19 cellular contexts compared by ENCODE assay signal in the genomic region with DNA sequence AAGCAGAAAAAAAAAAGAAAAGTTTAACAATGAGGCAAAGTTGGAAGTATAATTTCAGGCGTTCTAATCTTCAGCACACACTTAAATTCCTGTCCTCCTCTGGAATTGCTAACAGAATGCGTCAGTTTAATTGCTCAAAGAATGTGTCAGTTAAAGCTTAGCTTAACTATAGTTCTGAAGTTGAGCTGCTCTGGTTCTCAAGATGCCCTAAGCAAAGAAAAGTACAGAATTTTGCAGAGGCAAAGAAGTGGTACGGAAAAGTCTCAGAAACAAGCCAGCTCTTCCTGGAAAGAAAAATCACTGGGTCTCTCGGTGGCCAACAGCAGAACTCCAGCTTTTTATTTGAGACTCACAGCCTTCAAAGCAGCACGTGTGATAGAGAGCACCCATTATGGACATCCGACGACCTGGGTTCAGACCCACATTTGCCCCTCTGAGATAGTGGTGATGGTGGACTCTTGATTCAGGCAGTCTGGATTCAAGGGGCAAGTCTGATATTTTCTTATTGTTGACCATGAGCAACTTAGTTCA. TPM values are rescaled to one million over a fixed set of nuclear protein-coding genes. Genes with fewer than 3 reads are reported as not detected.
DNase-seq lines count a peak whose midpoint lies in the region; ATAC-seq and TF ChIP-seq lines count a peak whose summit lies in the region.
"Had no signal": no experiment of that assay in that cellular context is flagged by ENCODE, and none has a peak within 500 bp of the region (broad histone marks: within the 10 kb centered on the region; RNA-seq: fewer than 3 reads in every experiment).

No MANE protein-coding gene starts in this region.

- TF ChIP-seq CTCF in Caco-2 (IDR thresholded peaks at IDR 0.05; ENCODE audit: insufficient read depth in 1 of 2, low read depth in 1 of 2, low read length in 1 of 2, severe bottlenecking in 1 of 2, unreplicated experiment in 1 of 2) = no peak
- TF ChIP-seq CTCF in IMR-90 (conservative IDR thresholded peaks at IDR 0.05; ENCODE audit: low read depth, low read length) = no peak
- no peak for TF ChIP-seq CTCF in cardiac fibroblast (IDR thresholded peaks at IDR 0.05; ENCODE audit: low read depth, low read length)

- ATAC-seq in IMR-90 (ENCODE audit: low read depth) (no peak), HG02759 (IDR thresholded peaks at IDR 0.05; ENCODE audit: unreplicated experiment) (no peak), Right ventricle myocardium inferior (no peak)

- H3K4ac ChIP-seq in IMR-90 (ENCODE audit: low read depth, low read length) = 0 out of 2 replicates have a peak overlapping the region, but pooled peaks have one; percentile 23

- no peaks in the 10 kb centered on the region for H3K36me3 Mint-ChIP-seq in Caco-2 (ENCODE audit: insufficient read depth, unreplicated experiment)
- H3K36me3 Mint-ChIP-seq in activated T-helper 2 cell treated with anti-CD3 and anti-CD28 coated beads, Interferon-gamma antibody, Interleukin-2, Interleukin-4, amounts not matched to agents 10 μg/mL and 5 μg/mL and 100 μg/mL, durations not matched to agents 14 hours and 24 hours and 36 hours (ENCODE audit: low read depth) = no peaks in the 10 kb centered on the region

- H3K27me3 ChIP-seq in Caco-2 (replicated peaks; ENCODE audit: control insufficient read depth, insufficient read depth, low read length) (no peaks in the 10 kb centered on the region), IMR-90 (ENCODE audit: control insufficient read depth, insufficient read depth, low read length) (no peaks in the 10 kb centered on the region)
- H3K27me3 ChIP-seq: BE2C, SJSA1, testis had no signal

- H2AFZ ChIP-seq in IMR-90 (replicated peaks; ENCODE audit: low read length, poor library complexity) = peak overlapping the region; percentile 27

- H3K79me1 ChIP-seq in IMR-90 (ENCODE audit: low read depth in 1 of 2, low read length in 2 of 2) = no peaks in the 10 kb centered on the region

- H3K9me3 Mint-ChIP-seq in Caco-2 (ENCODE audit: unreplicated experiment) = no peaks in the 10 kb centered on the region
- H3K9me3 Mint-ChIP-seq in activated T-helper 2 cell treated with anti-CD3 and anti-CD28 coated beads, Interferon-gamma antibody, Interleukin-2, Interleukin-4, amounts not matched to agents 10 μg/mL and 5 μg/mL and 100 μg/mL, durations not matched to agents 14 hours and 24 hours and 36 hours = no peaks in the 10 kb centered on the region
- H3K9me3 Mint-ChIP-seq: activated naive CD4-positive, alpha-beta T cell treated with anti-CD3 and anti-CD28 coated beads for 36 hours; dendritic cell treated with granulocyte-macrophage colony-stimulating factor and Interleukin-4, amounts not matched to agents 40 ng/mL and 50 ng/mL, for 4 days had no signal

- H4K5ac ChIP-seq in IMR-90 (ENCODE audit: low read depth, low read length) = no peak overlapping the region

- in situ Hi-C loops in IMR-90 (cut with MboI; ENCODE audit: low sequenced_read_pairs) = no loop called here

- no peak overlapping the region for H2AK5ac ChIP-seq in IMR-90 (ENCODE audit: low read depth, low read length)

- no peak overlapping the region for H3K18ac ChIP-seq in IMR-90 (ENCODE audit: low read depth, low read length)

- H2BK20ac ChIP-seq in IMR-90 (ENCODE audit: low read depth, low read length) = 0 out of 2 replicates have a peak overlapping the region, but pooled peaks have one; percentile 35

- H3K4me3 Mint-ChIP-seq in Caco-2 (ENCODE audit: unreplicated experiment) = peak overlapping the region; percentile 31
- H3K4me3 Mint-ChIP-seq in activated T-helper 2 cell treated with anti-CD3 and anti-CD28 coated beads, Interferon-gamma antibody, Interleukin-2, Interleukin-4, amounts not matched to agents 10 μg/mL and 5 μg/mL and 100 μg/mL, durations not matched to agents 14 hours and 24 hours and 36 hours (ENCODE audit: low read depth) = no peak overlapping the region
- H3K4me3 Mint-ChIP-seq: activated naive CD4-positive, alpha-beta T cell treated with anti-CD3 and anti-CD28 coated beads for 36 hours; dendritic cell treated with granulocyte-macrophage colony-stimulating factor and Interleukin-4, amounts not matched to agents 40 ng/mL and 50 ng/mL, for 4 days had no signal

- H2BK15ac ChIP-seq in IMR-90 (ENCODE audit: low read depth, low read length) = peak overlapping the region; percentile 46; the same call in 1 of the 3 replicates

- WGBS in IMR-90 (ENCODE audit: extremely low coverage in 2 of 2, insufficient read length in 1 of 2), 2 experiments = 78% methylated on average over 2 of the region's 7 CpGs; no CpG with 5 or more reads in 1 of the 2 experiments
- 83 to 87% methylated on average over 6 of the region's 7 CpGs for WGBS in mesodermal cell (ENCODE audit: insufficient coverage in 2 of 2), 2 experiments

- no peak overlapping the region for H3K4me3 ChIP-seq in Caco-2 (ENCODE audit: low read depth, low read length)
- H3K4me3 ChIP-seq in IMR-90 (ENCODE audit: insufficient read depth, low read depth, low read length) = no peak overlapping the region
- no peak overlapping the region for H3K4me3 ChIP-seq in cardiac fibroblast (replicated peaks in 1 of 2; ENCODE audit: low read depth in 2 of 2, low read length in 2 of 2)
- H3K4me3 ChIP-seq in mesodermal cell (ENCODE audit: extremely low read depth, insufficient read depth, low read length, poor library complexity, severe bottlenecking) = no peak overlapping the region
- H3K4me3 ChIP-seq: esophagus muscularis mucosa, mucosa of descending colon, SJSA1, skin epidermis, testis had no signal

- DNase-seq in Caco-2 = no peak
- no peak for DNase-seq in IMR-90
- DNase-seq in cardiac fibroblast (ENCODE audit: low read depth in 2 of 2) = peak; percentile 9 to 35
- DNase-seq in activated T-helper 2 cell treated with anti-CD3 and anti-CD28 coated beads, Interferon-gamma antibody, Interleukin-2, Interleukin-4, amounts not matched to agents 10 μg/mL and 5 μg/mL and 100 μg/mL, durations not matched to agents 14 hours and 24 hours and 36 hours (ENCODE audit: low spot score) = no peak
- no peak for DNase-seq in Right ventricle myocardium inferior (ENCODE audit: missing footprints)
- DNase-seq in HPDE6-E6E7 (ENCODE audit: extremely low spot score) = no peak
- DNase-seq: activated CD4-positive, alpha-beta T cell treated with anti-CD3 and anti-CD28 coated beads for 48 hours; activated naive CD4-positive, alpha-beta T cell treated with anti-CD3 and anti-CD28 coated beads for 36 hours; KG1; mucosa of descending colon; NCI-H1436; testis had no signal

- H2AK9ac ChIP-seq in IMR-90 (replicated peaks; ENCODE audit: low read depth, low read length, poor library complexity) = no peak overlapping the region

- no peak for TF ChIP-seq RAD21 in IMR-90 (IDR thresholded peaks at IDR 0.05; ENCODE audit: low read length)

- CTCF ChIA-PET in Caco-2 (lab: Charles Lee) (interaction anchor here (0.6 to 0.7 kb wide), 2 partner anchors 794 to 1135 kb away, joined by 3 read pairs; no protein-coding TSS in a partner anchor), IMR-90 (lab: Yijun Ruan, JAX) (interaction anchor here (0.7 to 1.3 kb wide), 5 partner anchors 10 to 196 kb away, joined by 3 to 7 read pairs (median 3); no protein-coding TSS in a partner anchor)

- no peak overlapping the region for H3K14ac ChIP-seq in IMR-90 (replicated peaks; ENCODE audit: low read depth, low read length)

- BruUV-seq in Caco-2 (replicated peaks; lab: Mats Ljungman, UMichigan) (no TSS peak), IMR-90 (replicated peaks; lab: Mats Ljungman, UMichigan) (no TSS peak)

- H2BK5ac ChIP-seq in IMR-90 (ENCODE audit: low read depth, low read length, poor library complexity, severe bottlenecking) = no peak overlapping the region

- dilution Hi-C loops in IMR-90 (cut with HindIII; ENCODE audit: low sequenced_read_pairs, unreplicated experiment) = no loop called here

- no peak overlapping the region for H3K27ac Mint-ChIP-seq in Caco-2 (ENCODE audit: unreplicated experiment)
- H3K27ac Mint-ChIP-seq in activated T-helper 2 cell treated with anti-CD3 and anti-CD28 coated beads, Interferon-gamma antibody, Interleukin-2, Interleukin-4, amounts not matched to agents 10 μg/mL and 5 μg/mL and 100 μg/mL, durations not matched to agents 14 hours and 24 hours and 36 hours = no peak overlapping the region
- H3K27ac Mint-ChIP-seq: activated naive CD4-positive, alpha-beta T cell treated with anti-CD3 and anti-CD28 coated beads for 36 hours; dendritic cell treated with granulocyte-macrophage colony-stimulating factor and Interleukin-4, amounts not matched to agents 40 ng/mL and 50 ng/mL, for 4 days had no signal

- H2BK120ac ChIP-seq in IMR-90 (ENCODE audit: low read depth, low read length) = no peak overlapping the region

- H4K20me1 ChIP-seq in IMR-90 (ENCODE audit: insufficient read depth, low read length) = no peaks in the 10 kb centered on the region

- H3K23ac ChIP-seq in IMR-90 (ENCODE audit: low read depth, low read length) = no peak overlapping the region

- H3K4me1 ChIP-seq in Caco-2 (peaks cover 17% of the 10 kb centered on the region; the same call in 1 of the 2 replicates), IMR-90 (ENCODE audit: control insufficient read depth, insufficient read depth, low read length) (peaks cover 7% of the 10 kb centered on the region; the same call in 1 of the 2 replicates), mesodermal cell (ENCODE audit: control insufficient read depth, insufficient read depth, low read length, poor library complexity, severe bottlenecking) (peaks cover 23% of the 10 kb centered on the region)
- H3K4me1 ChIP-seq: testis had no signal

- peak overlapping the region in 1 of 2 experiments; percentile 31; a peak in 1 of 4 replicates for H4K8ac ChIP-seq in IMR-90 (ENCODE audit: low read depth in 2 of 2, low read length in 2 of 2)

- 0 out of 2 replicates have a peak, but pooled peaks cover 2% of the 10 kb centered on the region for H3K9me1 ChIP-seq in IMR-90 (ENCODE audit: insufficient read depth, low read length)

- H3K4me2 ChIP-seq in IMR-90 (ENCODE audit: low read depth, low read length) = no peak overlapping the region

- intact Hi-C loops in Caco-2 (cut with micrococcal nuclease; ENCODE audit: unreplicated experiment) = no loop called here
- intact Hi-C loops in IMR-90 (cut with micrococcal nuclease) = no loop called here
- intact Hi-C loops in activated T-helper 2 cell treated with anti-CD3 and anti-CD28 coated beads, Interferon-gamma antibody, Interleukin-2, Interleukin-4, amounts not matched to agents 10 μg/mL and 5 μg/mL and 100 μg/mL, durations not matched to agents 14 hours and 24 hours and 36 hours (cut with micrococcal nuclease) = no loop called here
- intact Hi-C loops in Right ventricle myocardium inferior (cut with DNase I) = no loop called here

- no peak overlapping the region for H3K9ac ChIP-seq in IMR-90 (ENCODE audit: low read depth, low read length)

- H3K9me3 ChIP-seq in Caco-2 = no peaks in the 10 kb centered on the region; the same call in 1 of the 2 replicates
- H3K9me3 ChIP-seq in IMR-90 (ENCODE audit: control insufficient read depth, insufficient read depth, low read length) = no peaks in the 10 kb centered on the region
- peaks cover 5% of the 10 kb centered on the region for H3K9me3 ChIP-seq in mesodermal cell (ENCODE audit: control insufficient read depth, low read length)
- H3K9me3 ChIP-seq: BE2C, mucosa of descending colon, SJSA1, testis had no signal

- H3K27ac ChIP-seq in IMR-90 (ENCODE audit: insufficient read depth, low read length) (no peak overlapping the region), mesodermal cell (ENCODE audit: low read depth, low read length, severe bottlenecking) (peak overlapping the region; percentile 96)
- H3K27ac ChIP-seq: esophagus muscularis mucosa, SJSA1, skin epidermis, testis had no signal

- no peak overlapping the region for H3K56ac ChIP-seq in IMR-90 (ENCODE audit: extremely low read depth, insufficient read depth, low read length)

- H3K36me3 ChIP-seq in Caco-2 (ENCODE audit: control insufficient read depth, insufficient read depth, low read length) (no peaks in the 10 kb centered on the region), IMR-90 (ENCODE audit: control insufficient read depth, insufficient read depth, low read length) (no peaks in the 10 kb centered on the region), mesodermal cell (ENCODE audit: control insufficient read depth, insufficient read depth, low read length) (no peaks in the 10 kb centered on the region)
- H3K36me3 ChIP-seq: BE2C, esophagus muscularis mucosa, SJSA1 had no signal

- H3K4me1 Mint-ChIP-seq in Caco-2 (ENCODE audit: low read depth, unreplicated experiment) = peaks cover 14% of the 10 kb centered on the region
- H3K4me1 Mint-ChIP-seq in activated T-helper 2 cell treated with anti-CD3 and anti-CD28 coated beads, Interferon-gamma antibody, Interleukin-2, Interleukin-4, amounts not matched to agents 10 μg/mL and 5 μg/mL and 100 μg/mL, durations not matched to agents 14 hours and 24 hours and 36 hours (ENCODE audit: low read depth) = no peaks in the 10 kb centered on the region

- no peak overlapping the region; the same call in 1 of the 2 replicates for H4K91ac ChIP-seq in IMR-90 (ENCODE audit: insufficient read depth, low read depth, low read length)

- POLR2A ChIA-PET in Caco-2 (lab: Charles Lee) = interaction anchor here (0.7 kb wide), 1 partner anchor 17 kb away, joined by 4 read pairs; no protein-coding TSS in a partner anchor
- POLR2A ChIA-PET in IMR-90 (lab: Charles Lee; ENCODE audit: unreplicated experiment) = interaction anchor here (0.6 kb wide), 1 partner anchor 711 kb away, joined by 7 read pairs; no protein-coding TSS in a partner anchor

- H3K27me3 Mint-ChIP-seq in Caco-2 (ENCODE audit: insufficient read depth, unreplicated experiment) = no peaks in the 10 kb centered on the region
- no peaks in the 10 kb centered on the region for H3K27me3 Mint-ChIP-seq in activated T-helper 2 cell treated with anti-CD3 and anti-CD28 coated beads, Interferon-gamma antibody, Interleukin-2, Interleukin-4, amounts not matched to agents 10 μg/mL and 5 μg/mL and 100 μg/mL, durations not matched to agents 14 hours and 24 hours and 36 hours (ENCODE audit: low read depth)
- H3K27me3 Mint-ChIP-seq: dendritic cell treated with granulocyte-macrophage colony-stimulating factor and Interleukin-4, amounts not matched to agents 40 ng/mL and 50 ng/mL, for 4 days had no signal

- no peak for TF ChIP-seq POLR2A in IMR-90 (IDR thresholded peaks at IDR 0.05; ENCODE audit: low read depth, low read length)

RNA-seq across cellular contexts. Expression of a gene that starts 22.2 kb away (rescaled TPM):
- total RNA-seq in Caco-2 (2022) (0.09 and 0.21 TPM in 2 replicates), IMR-90 (2012; rRNA removed) (not detected in 2 replicates), Right ventricle myocardium inferior (not detected)
- 0.02 TPM in 1 of 2 replicates, not detected in the other for polyA plus RNA-seq in IMR-90 (2012; rRNA removed)
- polyA plus RNA-seq in IMR-90 (2012; cell fraction: cytosol; rRNA removed) = not detected in 2 replicates
- polyA plus RNA-seq in IMR-90 (2012; cell fraction: nucleus; rRNA removed; ENCODE audit: low replicate concordance) = 0.02 TPM in 1 of 2 replicates, not detected in the other
- polyA plus RNA-seq in mesodermal cell (2013, experiment 1 of 2) = 0.92 TPM
- 0.66 TPM for polyA plus RNA-seq in mesodermal cell (2013, experiment 2 of 2)
- total RNA-seq in activated T-helper 2 cell treated with anti-CD3 and anti-CD28 coated beads, Interferon-gamma antibody, Interleukin-2, Interleukin-4, amounts not matched to agents 10 μg/mL and 5 μg/mL and 100 μg/mL, durations not matched to agents 14 hours and 24 hours and 36 hours = 13.7 and 14.4 TPM in 2 replicates
- total RNA-seq: SJSA1 had no signal

Comparison
In these comparisons a context has a peak if more than half of its experiments do, and no peak if none do; other contexts are left out.
1. DNase-seq: peak in cardiac fibroblast (2 of 2); none in Caco-2 (0 of 2), IMR-90 (single experiment), activated T-helper 2 cell treated with anti-CD3 and anti-CD28 coated beads, Interferon-gamma antibody, Interleukin-2, Interleukin-4, amounts not matched to agents 10 μg/mL and 5 μg/mL and 100 μg/mL, durations not matched to agents 14 hours and 24 hours and 36 hours (single experiment), Right ventricle myocardium inferior (single experiment) and HPDE6-E6E7 (single experiment).
2. RNA of a gene that starts 22.2 kb away (total RNA-seq): 13.7 to 14.4 TPM in activated T-helper 2 cell treated with anti-CD3 and anti-CD28 coated beads, Interferon-gamma antibody, Interleukin-2, Interleukin-4, amounts not matched to agents 10 μg/mL and 5 μg/mL and 100 μg/mL, durations not matched to agents 14 hours and 24 hours and 36 hours; 0.09 to 0.21 TPM in Caco-2, not detected in Right ventricle myocardium inferior (single experiment) and not detected in IMR-90; every median in the first group is over 10 times any median in the second.